ENCODE assay signal across 2 cellular contexts in the genomic region with DNA sequence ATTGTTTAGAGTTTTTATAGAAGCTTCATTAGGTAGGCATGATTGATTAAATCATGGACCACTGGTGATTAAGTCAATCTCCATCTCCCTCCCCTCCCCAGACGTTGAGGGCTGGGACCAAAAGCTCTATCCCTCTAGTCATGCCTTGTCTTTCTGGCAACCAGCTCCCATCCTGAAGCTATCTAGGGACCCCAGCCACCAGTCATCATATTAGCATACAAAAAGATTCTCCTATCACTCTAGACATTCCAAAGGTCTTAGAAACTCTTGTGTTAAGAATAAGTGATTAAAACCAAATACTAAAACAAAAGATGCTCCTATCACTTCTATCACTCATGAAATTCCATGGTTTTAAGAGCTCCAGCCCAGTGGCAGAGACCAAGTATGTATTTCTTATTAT.
TF ChIP-seq lines count a peak whose summit lies in the region.

No MANE protein-coding gene starts in this region.

TF ChIP-seq in GM23338, 12 proteins besides CTCF, POLR2A, EP300 and RAD21 (continues in another document):
- TF ChIP-seq, protein P1, sequence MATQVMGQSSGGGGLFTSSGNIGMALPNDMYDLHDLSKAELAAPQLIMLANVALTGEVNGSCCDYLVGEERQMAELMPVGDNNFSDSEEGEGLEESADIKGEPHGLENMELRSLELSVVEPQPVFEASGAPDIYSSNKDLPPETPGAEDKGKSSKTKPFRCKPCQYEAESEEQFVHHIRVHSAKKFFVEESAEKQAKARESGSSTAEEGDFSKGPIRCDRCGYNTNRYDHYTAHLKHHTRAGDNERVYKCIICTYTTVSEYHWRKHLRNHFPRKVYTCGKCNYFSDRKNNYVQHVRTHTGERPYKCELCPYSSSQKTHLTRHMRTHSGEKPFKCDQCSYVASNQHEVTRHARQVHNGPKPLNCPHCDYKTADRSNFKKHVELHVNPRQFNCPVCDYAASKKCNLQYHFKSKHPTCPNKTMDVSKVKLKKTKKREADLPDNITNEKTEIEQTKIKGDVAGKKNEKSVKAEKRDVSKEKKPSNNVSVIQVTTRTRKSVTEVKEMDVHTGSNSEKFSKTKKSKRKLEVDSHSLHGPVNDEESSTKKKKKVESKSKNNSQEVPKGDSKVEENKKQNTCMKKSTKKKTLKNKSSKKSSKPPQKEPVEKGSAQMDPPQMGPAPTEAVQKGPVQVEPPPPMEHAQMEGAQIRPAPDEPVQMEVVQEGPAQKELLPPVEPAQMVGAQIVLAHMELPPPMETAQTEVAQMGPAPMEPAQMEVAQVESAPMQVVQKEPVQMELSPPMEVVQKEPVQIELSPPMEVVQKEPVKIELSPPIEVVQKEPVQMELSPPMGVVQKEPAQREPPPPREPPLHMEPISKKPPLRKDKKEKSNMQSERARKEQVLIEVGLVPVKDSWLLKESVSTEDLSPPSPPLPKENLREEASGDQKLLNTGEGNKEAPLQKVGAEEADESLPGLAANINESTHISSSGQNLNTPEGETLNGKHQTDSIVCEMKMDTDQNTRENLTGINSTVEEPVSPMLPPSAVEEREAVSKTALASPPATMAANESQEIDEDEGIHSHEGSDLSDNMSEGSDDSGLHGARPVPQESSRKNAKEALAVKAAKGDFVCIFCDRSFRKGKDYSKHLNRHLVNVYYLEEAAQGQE (IDR thresholded peaks at IDR 0.05; ENCODE audit: unreplicated experiment), result no peak
- TF ChIP-seq, protein P2, sequence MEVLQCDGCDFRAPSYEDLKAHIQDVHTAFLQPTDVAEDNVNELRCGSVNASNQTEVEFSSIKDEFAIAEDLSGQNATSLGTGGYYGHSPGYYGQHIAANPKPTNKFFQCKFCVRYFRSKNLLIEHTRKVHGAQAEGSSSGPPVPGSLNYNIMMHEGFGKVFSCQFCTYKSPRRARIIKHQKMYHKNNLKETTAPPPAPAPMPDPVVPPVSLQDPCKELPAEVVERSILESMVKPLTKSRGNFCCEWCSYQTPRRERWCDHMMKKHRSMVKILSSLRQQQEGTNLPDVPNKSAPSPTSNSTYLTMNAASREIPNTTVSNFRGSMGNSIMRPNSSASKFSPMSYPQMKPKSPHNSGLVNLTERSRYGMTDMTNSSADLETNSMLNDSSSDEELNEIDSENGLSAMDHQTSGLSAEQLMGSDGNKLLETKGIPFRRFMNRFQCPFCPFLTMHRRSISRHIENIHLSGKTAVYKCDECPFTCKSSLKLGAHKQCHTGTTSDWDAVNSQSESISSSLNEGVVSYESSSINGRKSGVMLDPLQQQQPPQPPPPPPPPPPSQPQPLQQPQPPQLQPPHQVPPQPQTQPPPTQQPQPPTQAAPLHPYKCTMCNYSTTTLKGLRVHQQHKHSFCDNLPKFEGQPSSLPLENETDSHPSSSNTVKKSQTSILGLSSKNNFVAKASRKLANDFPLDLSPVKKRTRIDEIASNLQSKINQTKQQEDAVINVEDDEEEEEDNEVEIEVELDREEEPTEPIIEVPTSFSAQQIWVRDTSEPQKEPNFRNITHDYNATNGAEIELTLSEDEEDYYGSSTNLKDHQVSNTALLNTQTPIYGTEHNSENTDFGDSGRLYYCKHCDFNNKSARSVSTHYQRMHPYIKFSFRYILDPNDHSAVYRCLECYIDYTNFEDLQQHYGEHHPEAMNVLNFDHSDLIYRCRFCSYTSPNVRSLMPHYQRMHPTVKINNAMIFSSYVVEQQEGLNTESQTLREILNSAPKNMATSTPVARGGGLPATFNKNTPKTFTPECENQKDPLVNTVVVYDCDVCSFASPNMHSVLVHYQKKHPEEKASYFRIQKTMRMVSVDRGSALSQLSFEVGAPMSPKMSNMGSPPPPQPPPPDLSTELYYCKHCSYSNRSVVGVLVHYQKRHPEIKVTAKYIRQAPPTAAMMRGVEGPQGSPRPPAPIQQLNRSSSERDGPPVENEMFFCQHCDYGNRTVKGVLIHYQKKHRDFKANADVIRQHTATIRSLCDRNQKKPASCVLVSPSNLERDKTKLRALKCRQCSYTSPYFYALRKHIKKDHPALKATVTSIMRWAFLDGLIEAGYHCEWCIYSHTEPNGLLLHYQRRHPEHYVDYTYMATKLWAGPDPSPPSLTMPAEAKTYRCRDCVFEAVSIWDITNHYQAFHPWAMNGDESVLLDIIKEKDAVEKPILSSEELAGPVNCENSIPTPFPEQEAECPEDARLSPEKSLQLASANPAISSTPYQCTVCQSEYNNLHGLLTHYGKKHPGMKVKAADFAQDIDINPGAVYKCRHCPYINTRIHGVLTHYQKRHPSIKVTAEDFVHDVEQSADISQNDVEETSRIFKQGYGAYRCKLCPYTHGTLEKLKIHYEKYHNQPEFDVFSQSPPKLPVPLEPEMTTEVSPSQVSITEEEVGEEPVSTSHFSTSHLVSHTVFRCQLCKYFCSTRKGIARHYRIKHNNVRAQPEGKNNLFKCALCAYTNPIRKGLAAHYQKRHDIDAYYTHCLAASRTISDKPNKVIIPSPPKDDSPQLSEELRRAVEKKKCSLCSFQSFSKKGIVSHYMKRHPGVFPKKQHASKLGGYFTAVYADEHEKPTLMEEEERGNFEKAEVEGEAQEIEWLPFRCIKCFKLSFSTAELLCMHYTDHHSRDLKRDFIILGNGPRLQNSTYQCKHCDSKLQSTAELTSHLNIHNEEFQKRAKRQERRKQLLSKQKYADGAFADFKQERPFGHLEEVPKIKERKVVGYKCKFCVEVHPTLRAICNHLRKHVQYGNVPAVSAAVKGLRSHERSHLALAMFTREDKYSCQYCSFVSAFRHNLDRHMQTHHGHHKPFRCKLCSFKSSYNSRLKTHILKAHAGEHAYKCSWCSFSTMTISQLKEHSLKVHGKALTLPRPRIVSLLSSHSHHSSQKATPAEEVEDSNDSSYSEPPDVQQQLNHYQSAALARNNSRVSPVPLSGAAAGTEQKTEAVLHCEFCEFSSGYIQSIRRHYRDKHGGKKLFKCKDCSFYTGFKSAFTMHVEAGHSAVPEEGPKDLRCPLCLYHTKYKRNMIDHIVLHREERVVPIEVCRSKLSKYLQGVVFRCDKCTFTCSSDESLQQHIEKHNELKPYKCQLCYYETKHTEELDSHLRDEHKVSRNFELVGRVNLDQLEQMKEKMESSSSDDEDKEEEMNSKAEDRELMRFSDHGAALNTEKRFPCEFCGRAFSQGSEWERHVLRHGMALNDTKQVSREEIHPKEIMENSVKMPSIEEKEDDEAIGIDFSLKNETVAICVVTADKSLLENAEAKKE (CRISPR knock-in tag; IDR thresholded peaks at IDR 0.05), result no peak
- TF ChIP-seq NANOG (IDR thresholded peaks at IDR 0.05; ENCODE audit: borderline replicate concordance) (no peak), JUNB (IDR thresholded peaks at IDR 0.05; ENCODE audit: unreplicated experiment) (no peak), EZH2phosphoT487 (IDR thresholded peaks at IDR 0.05; ENCODE audit: unreplicated experiment) (no peak), CREB1 (CRISPR knock-in tag; IDR thresholded peaks at IDR 0.05; ENCODE audit: low read depth) (no peak), EZH2 (IDR thresholded peaks at IDR 0.05; ENCODE audit: low read depth, unreplicated experiment) (no peak), POLR2AphosphoS5 (IDR thresholded peaks at IDR 0.05; ENCODE audit: low read depth) (no peak), ZNF331 (CRISPR knock-in tag; IDR thresholded peaks at IDR 0.05; ENCODE audit: low read depth) (no peak)
- TF ChIP-seq, protein P3, sequence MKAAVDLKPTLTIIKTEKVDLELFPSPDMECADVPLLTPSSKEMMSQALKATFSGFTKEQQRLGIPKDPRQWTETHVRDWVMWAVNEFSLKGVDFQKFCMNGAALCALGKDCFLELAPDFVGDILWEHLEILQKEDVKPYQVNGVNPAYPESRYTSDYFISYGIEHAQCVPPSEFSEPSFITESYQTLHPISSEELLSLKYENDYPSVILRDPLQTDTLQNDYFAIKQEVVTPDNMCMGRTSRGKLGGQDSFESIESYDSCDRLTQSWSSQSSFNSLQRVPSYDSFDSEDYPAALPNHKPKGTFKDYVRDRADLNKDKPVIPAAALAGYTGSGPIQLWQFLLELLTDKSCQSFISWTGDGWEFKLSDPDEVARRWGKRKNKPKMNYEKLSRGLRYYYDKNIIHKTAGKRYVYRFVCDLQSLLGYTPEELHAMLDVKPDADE (IDR thresholded peaks at IDR 0.05), result no peak

TF ChIP-seq in WTC11, 78 proteins besides CTCF, POLR2A, EP300 and RAD21 (continued from another document):
- TF ChIP-seq, protein P4, sequence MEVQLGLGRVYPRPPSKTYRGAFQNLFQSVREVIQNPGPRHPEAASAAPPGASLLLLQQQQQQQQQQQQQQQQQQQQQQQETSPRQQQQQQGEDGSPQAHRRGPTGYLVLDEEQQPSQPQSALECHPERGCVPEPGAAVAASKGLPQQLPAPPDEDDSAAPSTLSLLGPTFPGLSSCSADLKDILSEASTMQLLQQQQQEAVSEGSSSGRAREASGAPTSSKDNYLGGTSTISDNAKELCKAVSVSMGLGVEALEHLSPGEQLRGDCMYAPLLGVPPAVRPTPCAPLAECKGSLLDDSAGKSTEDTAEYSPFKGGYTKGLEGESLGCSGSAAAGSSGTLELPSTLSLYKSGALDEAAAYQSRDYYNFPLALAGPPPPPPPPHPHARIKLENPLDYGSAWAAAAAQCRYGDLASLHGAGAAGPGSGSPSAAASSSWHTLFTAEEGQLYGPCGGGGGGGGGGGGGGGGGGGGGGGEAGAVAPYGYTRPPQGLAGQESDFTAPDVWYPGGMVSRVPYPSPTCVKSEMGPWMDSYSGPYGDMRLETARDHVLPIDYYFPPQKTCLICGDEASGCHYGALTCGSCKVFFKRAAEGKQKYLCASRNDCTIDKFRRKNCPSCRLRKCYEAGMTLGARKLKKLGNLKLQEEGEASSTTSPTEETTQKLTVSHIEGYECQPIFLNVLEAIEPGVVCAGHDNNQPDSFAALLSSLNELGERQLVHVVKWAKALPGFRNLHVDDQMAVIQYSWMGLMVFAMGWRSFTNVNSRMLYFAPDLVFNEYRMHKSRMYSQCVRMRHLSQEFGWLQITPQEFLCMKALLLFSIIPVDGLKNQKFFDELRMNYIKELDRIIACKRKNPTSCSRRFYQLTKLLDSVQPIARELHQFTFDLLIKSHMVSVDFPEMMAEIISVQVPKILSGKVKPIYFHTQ (CRISPR knock-in tag; IDR thresholded peaks at IDR 0.05), result no peak
- TF ChIP-seq, protein P5, sequence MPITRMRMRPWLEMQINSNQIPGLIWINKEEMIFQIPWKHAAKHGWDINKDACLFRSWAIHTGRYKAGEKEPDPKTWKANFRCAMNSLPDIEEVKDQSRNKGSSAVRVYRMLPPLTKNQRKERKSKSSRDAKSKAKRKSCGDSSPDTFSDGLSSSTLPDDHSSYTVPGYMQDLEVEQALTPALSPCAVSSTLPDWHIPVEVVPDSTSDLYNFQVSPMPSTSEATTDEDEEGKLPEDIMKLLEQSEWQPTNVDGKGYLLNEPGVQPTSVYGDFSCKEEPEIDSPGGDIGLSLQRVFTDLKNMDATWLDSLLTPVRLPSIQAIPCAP (CRISPR knock-in tag; IDR thresholded peaks at IDR 0.05), result no peak
- TF ChIP-seq KAT7 (CRISPR knock-in tag; IDR thresholded peaks at IDR 0.05; ENCODE audit: borderline replicate concordance) (no peak), ZNF121 (CRISPR knock-in tag; IDR thresholded peaks at IDR 0.05) (no peak)
